In the genomic region with DNA sequence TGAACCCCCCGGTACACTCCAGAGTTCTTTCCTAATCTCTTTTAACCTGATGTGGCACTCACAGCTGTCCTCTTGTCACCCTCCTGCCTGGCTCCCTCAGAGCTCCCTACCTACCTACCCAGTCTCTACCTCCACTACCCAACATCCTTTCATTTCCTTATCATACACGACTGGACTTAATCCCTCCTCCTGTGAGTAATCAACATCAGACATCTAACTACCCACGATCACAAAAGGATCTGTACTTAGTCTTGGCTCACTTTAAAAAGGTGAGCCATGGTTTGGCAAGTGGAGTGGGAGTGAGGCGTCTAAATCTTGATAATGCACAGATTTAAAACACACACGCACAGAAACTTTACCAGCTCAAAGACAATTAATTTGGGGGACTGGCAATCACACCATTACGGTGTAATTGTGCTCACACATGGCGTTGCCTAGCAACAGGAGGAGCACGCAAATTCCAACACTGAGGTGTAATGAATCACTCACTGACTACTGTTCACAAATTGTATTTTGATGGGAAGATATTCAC, we compare ENCODE assay signal across 1 cellular context.
TF ChIP-seq lines count a peak whose summit lies in the region.

No MANE protein-coding gene starts in this region.

TF ChIP-seq in HEK293, 187 proteins besides CTCF, POLR2A, EP300 and RAD21 (continued from another document):
- TF ChIP-seq, protein P1, sequence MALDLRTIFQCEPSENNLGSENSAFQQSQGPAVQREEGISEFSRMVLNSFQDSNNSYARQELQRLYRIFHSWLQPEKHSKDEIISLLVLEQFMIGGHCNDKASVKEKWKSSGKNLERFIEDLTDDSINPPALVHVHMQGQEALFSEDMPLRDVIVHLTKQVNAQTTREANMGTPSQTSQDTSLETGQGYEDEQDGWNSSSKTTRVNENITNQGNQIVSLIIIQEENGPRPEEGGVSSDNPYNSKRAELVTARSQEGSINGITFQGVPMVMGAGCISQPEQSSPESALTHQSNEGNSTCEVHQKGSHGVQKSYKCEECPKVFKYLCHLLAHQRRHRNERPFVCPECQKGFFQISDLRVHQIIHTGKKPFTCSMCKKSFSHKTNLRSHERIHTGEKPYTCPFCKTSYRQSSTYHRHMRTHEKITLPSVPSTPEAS (tag by site-specific recombination; IDR thresholded peaks at IDR 0.05) = no peak
- peak; percentile 69 for TF ChIP-seq ZNF366 (tag by site-specific recombination; conservative IDR thresholded peaks at IDR 0.05)
- peak; percentile 23; the same call in 1 of the 2 replicates for TF ChIP-seq ZNF600 (tag by site-specific recombination; IDR thresholded peaks at IDR 0.05)
- no peak for TF ChIP-seq PRDM1 (tag by site-specific recombination; IDR thresholded peaks at IDR 0.05)
- TF ChIP-seq SP3 (tag by site-specific recombination; IDR thresholded peaks at IDR 0.05) = peak; percentile 26; the same call in 1 of the 2 replicates
- TF ChIP-seq MYNN (tag by site-specific recombination; IDR thresholded peaks at IDR 0.05; ENCODE audit: borderline replicate concordance) = 0 out of 2 replicates have a peak, but pooled peaks have one; percentile 43
- no peak for TF ChIP-seq ZNF549 (tag by site-specific recombination; IDR thresholded peaks at IDR 0.05)
- TF ChIP-seq EGR2 (tag by site-specific recombination; IDR thresholded peaks at IDR 0.05; ENCODE audit: low read depth) = peak; percentile 76
- peak; percentile 63 for TF ChIP-seq ZIC2 (tag by site-specific recombination; IDR thresholded peaks at IDR 0.05)
- TF ChIP-seq INSM2 (tag by site-specific recombination; IDR thresholded peaks at IDR 0.05) = 0 out of 2 replicates have a peak, but pooled peaks have one; percentile 25
- no peak for TF ChIP-seq KLF7 (tag by site-specific recombination; IDR thresholded peaks at IDR 0.05; ENCODE audit: borderline replicate concordance)
- TF ChIP-seq ZNF146 (tag by site-specific recombination; IDR thresholded peaks at IDR 0.05) = no peak
- no peak for TF ChIP-seq KLF10 (tag by site-specific recombination; IDR thresholded peaks at IDR 0.05)
- TF ChIP-seq ZFHX2 (tag by site-specific recombination; conservative IDR thresholded peaks at IDR 0.05) = peak; percentile 76
TF ChIP-seq in HEK293: peak in this region for 17.
